In genomic region chr9:109016132-109016531, GRCh38 we compare ENCODE assay signal across 16 cellular contexts.
"Had no signal": no experiment of that assay in that cellular context is flagged by ENCODE, and none has a peak within 500 bp of the region (broad histone marks: within the 10 kb centered on the region; RNA-seq: fewer than 3 reads in every experiment).

No MANE protein-coding gene starts in this region.

- H3K27me3 Mint-ChIP-seq: activated CD4-positive, alpha-beta T cell treated with anti-CD3 and anti-CD28 coated beads for 36 hours; activated CD8-positive, alpha-beta T cell treated with anti-CD3 and anti-CD28 coated beads for 36 hours; type B pancreatic cell had no signal

- DNase-seq: activated CD4-positive, alpha-beta T cell treated with anti-CD3 and anti-CD28 coated beads for 36 hours; activated CD8-positive, alpha-beta memory T cell treated with anti-CD3 and anti-CD28 coated beads, Interleukin-2, amount 50 U/mL, for 4 hours; activated CD8-positive, alpha-beta T cell treated with anti-CD3 and anti-CD28 coated beads for 36 hours; activated naive CD4-positive, alpha-beta T cell treated with Interleukin-2 at 50 U/mL for 16 hours; adrenal gland; brain microvascular endothelial cell; effector memory CD4-positive, alpha-beta T cell; hippocampal formation; left colon; ovary; small intestine; stimulated activated naive CD4-positive, alpha-beta T cell; WERI-Rb-1 had no signal

- H3K9me3 Mint-ChIP-seq: activated CD8-positive, alpha-beta T cell treated with anti-CD3 and anti-CD28 coated beads for 36 hours; activated T-helper 1 cell treated with anti-CD3 and anti-CD28 coated beads, Interleukin-12 subunit alpha, Interleukin-12 subunit beta, Interleukin-2, Interleukin-4 antibody, amounts not matched to agents 30 ng/mL and 10 ng/mL and 1 ng/mL, durations not matched to agents 14 hours and 24 hours and 36 hours; type B pancreatic cell had no signal

- H3K27me3 ChIP-seq: adrenal gland, brain microvascular endothelial cell, gastroesophageal sphincter, ovary had no signal

- FAIRE-seq: small intestine had no signal

- H3K9me3 ChIP-seq: adrenal gland, gastroesophageal sphincter, ovary had no signal

- H3K4me3 ChIP-seq: adrenal gland, gastroesophageal sphincter, ovary had no signal

- H3K27ac Mint-ChIP-seq: activated CD4-positive, alpha-beta T cell treated with anti-CD3 and anti-CD28 coated beads for 36 hours; activated CD8-positive, alpha-beta T cell treated with anti-CD3 and anti-CD28 coated beads for 36 hours; activated T-helper 1 cell treated with anti-CD3 and anti-CD28 coated beads, Interleukin-12 subunit alpha, Interleukin-12 subunit beta, Interleukin-2, Interleukin-4 antibody, amounts not matched to agents 30 ng/mL and 10 ng/mL and 1 ng/mL, durations not matched to agents 14 hours and 24 hours and 36 hours; type B pancreatic cell had no signal

- H3K36me3 ChIP-seq: brain microvascular endothelial cell, ovary had no signal

- H3K4me3 Mint-ChIP-seq: activated CD4-positive, alpha-beta T cell treated with anti-CD3 and anti-CD28 coated beads for 36 hours; activated CD8-positive, alpha-beta T cell treated with anti-CD3 and anti-CD28 coated beads for 36 hours; activated T-helper 1 cell treated with anti-CD3 and anti-CD28 coated beads, Interleukin-12 subunit alpha, Interleukin-12 subunit beta, Interleukin-2, Interleukin-4 antibody, amounts not matched to agents 30 ng/mL and 10 ng/mL and 1 ng/mL, durations not matched to agents 14 hours and 24 hours and 36 hours; type B pancreatic cell had no signal
